Comparison of ENCODE assay signal across 11 cellular contexts in genomic region chr5:121780406-121780805, GRCh38.
"Had no signal": no experiment of that assay in that cellular context is flagged by ENCODE, and none has a peak within 500 bp of the region (broad histone marks: within the 10 kb centered on the region; RNA-seq: fewer than 3 reads in every experiment).

No MANE protein-coding gene starts in this region.

- H3K9me3 ChIP-seq: HAP-1 had no signal

- H3K36me3 ChIP-seq: HAP-1 had no signal

- ATAC-seq: GM23338, HCT116 had no signal

- FAIRE-seq: H1, H54 had no signal

- H3K4me3 ChIP-seq: GM23248, GM23338, HAP-1 had no signal

- H3K27ac ChIP-seq: GM23248 had no signal

- DNase-seq: GM23248, GOT3, H7, H9, HCEC 1CT, HFFc6 had no signal

- H3K9ac ChIP-seq: GM23248 had no signal

- H3K4me2 ChIP-seq: GM23338 had no signal

- H2AFZ ChIP-seq: GM23248, GM23338 had no signal
